ENCODE assay signal across 28 cellular contexts in genomic region chr13:86976521-86977324, GRCh38.
DNase-seq lines count a peak whose midpoint lies in the region; ATAC-seq, FAIRE-seq and TF ChIP-seq lines count a peak whose summit lies in the region.
"Had no signal": no experiment of that assay in that cellular context is flagged by ENCODE, and none has a peak within 500 bp of the region (broad histone marks: within the 10 kb centered on the region; RNA-seq: fewer than 3 reads in every experiment).

No MANE protein-coding gene starts in this region.

- TF ChIP-seq CTCF in fibroblast of mammary gland (conservative IDR thresholded peaks at IDR 0.05; ENCODE audit: control insufficient read depth, insufficient read depth, low read depth, low read length): no peak
- TF ChIP-seq CTCF in brain microvascular endothelial cell (IDR thresholded peaks at IDR 0.05; ENCODE audit: low read depth, low read length, missing control alignments): no peak
- TF ChIP-seq CTCF in sigmoid colon (IDR thresholded peaks at IDR 0.05): no peak
- TF ChIP-seq CTCF in kidney (IDR thresholded peaks at IDR 0.05; ENCODE audit: borderline replicate concordance, extremely low read depth, insufficient read depth): no peak

- no peak for TF ChIP-seq EP300 in sigmoid colon (IDR thresholded peaks at IDR 0.05)

- 67 to 85% methylated on average over 4 of the region's 4 CpGs for WGBS in sigmoid colon, 2 donors

- FAIRE-seq in A204.1 (lab: Jason Lieb, UNC) (peak; percentile 11), kidney (lab: Jason Lieb, UNC) (no peak)
- FAIRE-seq: GM12892 had no signal

- no peaks in the 10 kb centered on the region for H3K9me3 ChIP-seq in sigmoid colon
- no peaks in the 10 kb centered on the region for H3K9me3 ChIP-seq in kidney (ENCODE audit: control insufficient read depth in 1 of 2, low read length in 2 of 2)
- H3K9me3 ChIP-seq: MG63, right atrium auricular region, thyroid gland, uterus had no signal

- in situ Hi-C loops in brain microvascular endothelial cell (cut with HindIII; ENCODE audit: low pct_ligation_motif_present, low sequenced_read_pairs): no loop called here

- no peak overlapping the region for H3K9ac ChIP-seq in kidney (ENCODE audit: low read length in 2 of 2)

- H3K4me3 ChIP-seq in fibroblast of mammary gland (ENCODE audit: control insufficient read depth, low read depth, low read length): no peak overlapping the region
- no peak overlapping the region for H3K4me3 ChIP-seq in brain microvascular endothelial cell (ENCODE audit: low read depth, low read length)
- H3K4me3 ChIP-seq in sigmoid colon: no peak overlapping the region
- no peak overlapping the region for H3K4me3 ChIP-seq in kidney (ENCODE audit: low read length in 2 of 2)
- H3K4me3 ChIP-seq: dorsolateral prefrontal cortex, MG63, right atrium auricular region, thyroid gland, uterus had no signal

- no peak for ATAC-seq in sciatic nerve
- ATAC-seq: activated CD4-positive, alpha-beta T cell treated with anti-CD3 and anti-CD28 coated beads for 36 hours; activated CD8-positive, alpha-beta T cell treated with anti-CD3 and anti-CD28 coated beads for 36 hours; CD8-positive, alpha-beta T cell had no signal

- no peak for TF ChIP-seq POLR2A in sigmoid colon (IDR thresholded peaks at IDR 0.05)

- H3K4me1 ChIP-seq in sigmoid colon (no peaks in the 10 kb centered on the region), kidney (ENCODE audit: control insufficient read depth in 1 of 2, insufficient read depth in 1 of 2, low read depth in 1 of 2, low read length in 2 of 2) (no peaks in the 10 kb centered on the region)
- H3K4me1 ChIP-seq: right atrium auricular region, thyroid gland, uterus had no signal

- DNase-seq in HT1080 (ENCODE audit: low read depth) (peak; percentile 32), amniotic epithelial cell (ENCODE audit: low read depth) (peak; percentile 14), fibroblast of mammary gland (ENCODE audit: low read depth) (peak; percentile 40), brain microvascular endothelial cell (no peak), sigmoid colon (no peak), sciatic nerve (ENCODE audit: low spot score) (no peak), kidney (no peak)
- DNase-seq: activated CD4-positive, alpha-beta T cell treated with anti-CD3 and anti-CD28 coated beads for 36 hours; activated CD8-positive, alpha-beta memory T cell treated with anti-CD3 and anti-CD28 coated beads, Interleukin-2, amount 50 U/mL, for 48 hours; activated CD8-positive, alpha-beta T cell treated with anti-CD3 and anti-CD28 coated beads for 36 hours; activated naive CD4-positive, alpha-beta T cell treated with Interleukin-2 at 50 U/mL for 16 hours; AML-193; CD8-positive, alpha-beta T cell; dorsolateral prefrontal cortex; glutamatergic neuron; MG63; NCI-H1105 treated with DMSO at 0.1 percent for 48 hours; NCI-H187 treated with DMSO at 0.1 percent for 48 hours; NCI-H524 treated with DMSO at 0.1 percent for 48 hours; SHP77 treated with DMSO at 0.1 percent for 48 hours; stimulated activated CD4-positive, alpha-beta T cell treated with anti-CD3 and anti-CD28 coated beads, Interleukin-12 subunit alpha, Interleukin-12 subunit beta, amount 100 ng/mL, for 4 hours; stimulated activated CD4-positive, alpha-beta T cell treated with anti-CD3 and anti-CD28 coated beads, Interleukin-4, amount 100 ng/mL, for 1 hour; thyroid gland; uterus had no signal

- H3K36me3 ChIP-seq in brain microvascular endothelial cell (replicated peaks): no peaks in the 10 kb centered on the region
- no peaks in the 10 kb centered on the region for H3K36me3 ChIP-seq in sigmoid colon
- no peaks in the 10 kb centered on the region for H3K36me3 ChIP-seq in kidney (ENCODE audit: control insufficient read depth in 1 of 2, insufficient read depth in 2 of 2, low read length in 2 of 2)
- H3K36me3 ChIP-seq: MG63, right atrium auricular region, thyroid gland, uterus had no signal

- H3K27me3 ChIP-seq in brain microvascular endothelial cell (replicated peaks) (no peaks in the 10 kb centered on the region), sigmoid colon (no peaks in the 10 kb centered on the region)
- H3K27me3 ChIP-seq: MG63, right atrium auricular region, thyroid gland, uterus had no signal

- intact Hi-C loops in sigmoid colon (cut with DNase I) (no loop called here), sciatic nerve (cut with DNase I) (no loop called here), kidney (cut with DNase I) (no loop called here)

- H3K27ac ChIP-seq in brain microvascular endothelial cell (no peak overlapping the region), sigmoid colon (no peak overlapping the region), kidney (ENCODE audit: low read depth in 2 of 2, low read length in 2 of 2) (no peak overlapping the region)
- H3K27ac ChIP-seq: dorsolateral prefrontal cortex, right atrium auricular region, thyroid gland, uterus, VCaP had no signal

Comparison
In these comparisons a context has a peak if more than half of its experiments do, and no peak if none do; other contexts are left out.
1. DNase-seq: peak in HT1080 (single experiment), amniotic epithelial cell (single experiment) and fibroblast of mammary gland (single experiment); none in brain microvascular endothelial cell (single experiment), sigmoid colon (single experiment), sciatic nerve (single experiment) and kidney (single experiment).